11 cellular contexts compared by ENCODE assay signal in the genomic region with DNA sequence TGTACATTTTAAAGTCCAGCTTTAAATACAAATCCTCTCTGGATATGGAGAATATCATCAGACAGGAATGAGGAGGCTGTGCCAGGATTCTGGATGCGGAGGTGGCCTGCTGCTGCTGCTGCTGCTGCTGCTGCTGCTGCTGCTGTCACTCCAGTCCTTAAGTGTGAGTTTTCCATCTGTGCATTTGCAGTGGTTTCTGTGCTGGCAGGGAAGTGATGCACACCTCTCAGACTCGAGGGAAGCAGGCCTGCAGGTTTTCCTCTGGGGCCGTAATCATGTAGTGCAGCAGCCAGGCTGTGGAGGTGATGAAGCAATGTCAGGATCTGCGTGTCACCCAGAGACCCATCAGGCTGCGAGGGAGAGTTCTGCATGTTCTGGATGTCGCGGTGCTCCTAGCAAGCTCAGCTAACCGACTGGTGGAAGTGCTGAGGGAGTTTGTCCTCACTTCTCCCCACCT. TPM values are rescaled to one million over a fixed set of nuclear protein-coding genes. Genes with fewer than 3 reads are reported as not detected.
DNase-seq lines count a peak whose midpoint lies in the region; ATAC-seq and TF ChIP-seq lines count a peak whose summit lies in the region.
"Had no signal": no experiment of that assay in that cellular context is flagged by ENCODE, and none has a peak within 500 bp of the region (broad histone marks: within the 10 kb centered on the region; RNA-seq: fewer than 3 reads in every experiment).

No MANE protein-coding gene starts in this region.

- peak; percentile 17 for DNase-seq in DMS53 treated with DMSO at 0.1 percent for 48 hours (lab: John Stamatoyannopoulos, UW; ENCODE audit: unreplicated experiment)
- DNase-seq in NCI-H1694 treated with DMSO at 0.1 percent for 48 hours (lab: John Stamatoyannopoulos, UW) = peak; percentile 48
- DNase-seq in naive thymus-derived CD4-positive, alpha-beta T cell = peak in 1 of 9 donors; percentile 19
- no peak for DNase-seq in foreskin fibroblast
- DNase-seq in NCI-H1417 treated with DMSO at 0.1 percent for 48 hours (lab: John Stamatoyannopoulos, UW) = no peak
- DNase-seq in SIG-M5 treated with dmso at 0.1 percent for 504 hours (lab: John Stamatoyannopoulos, UW; ENCODE audit: unreplicated experiment) = no peak
- DNase-seq: activated effector memory CD4-positive, alpha-beta T cell treated with anti-CD3 and anti-CD28 coated beads, Interleukin-2, amount 50 U/mL, for 16 hours; sigmoid colon had no signal

- H3K4me1 Mint-ChIP-seq in naive thymus-derived CD4-positive, alpha-beta T cell = peaks cover 0 to 9% (median 8%) of the 10 kb centered on the region in 7 donors

- no peak for ATAC-seq in naive thymus-derived CD4-positive, alpha-beta T cell
- ATAC-seq in SK-N-SH treated with all-trans-retinoic acid at 6 μM for 48 hours = no peak

- H3K4me3 Mint-ChIP-seq in naive thymus-derived CD4-positive, alpha-beta T cell = peak overlapping the region in 7 of 10 donors; percentile 2 to 86 (median 72)

- H3K27me3 ChIP-seq in naive thymus-derived CD4-positive, alpha-beta T cell (ENCODE audit: control insufficient read depth in 2 of 2, insufficient read depth in 2 of 2, low read length in 2 of 2) = no peaks in the 10 kb centered on the region
- H3K27me3 ChIP-seq: sigmoid colon had no signal

- intact Hi-C loops in naive thymus-derived CD4-positive, alpha-beta T cell (cut with micrococcal nuclease) = loop anchor here (1.0 to 10.0 kb wide), 5 partner anchors 153 to 1420 kb away; no protein-coding TSS in a partner anchor

- H3K9me3 ChIP-seq in naive thymus-derived CD4-positive, alpha-beta T cell (ENCODE audit: control insufficient read depth in 2 of 3, low read length in 3 of 3) = no peaks in the 10 kb centered on the region
- H3K9me3 ChIP-seq: HAP-1, sigmoid colon had no signal

- H3K27ac Mint-ChIP-seq in naive thymus-derived CD4-positive, alpha-beta T cell = peak overlapping the region in 4 of 9 donors; percentile 23 to 77 (median 52)

- no peak overlapping the region for H3K4me3 ChIP-seq in naive thymus-derived CD4-positive, alpha-beta T cell (ENCODE audit: low read length)
- no peak overlapping the region for H3K4me3 ChIP-seq in foreskin fibroblast (ENCODE audit: low read depth in 1 of 2, low read length in 2 of 2)
- H3K4me3 ChIP-seq: HAP-1, sigmoid colon had no signal

- H3K9me3 Mint-ChIP-seq in naive thymus-derived CD4-positive, alpha-beta T cell = no peaks in the 10 kb centered on the region

- H3K4me1 ChIP-seq in naive thymus-derived CD4-positive, alpha-beta T cell (ENCODE audit: control insufficient read depth in 2 of 2, insufficient read depth in 2 of 2, low read length in 2 of 2) = no peaks in the 10 kb centered on the region
- H3K4me1 ChIP-seq: HAP-1 had no signal

- no peak for TF ChIP-seq CTCF in foreskin fibroblast (IDR thresholded peaks at IDR 0.05; ENCODE audit: low read depth, low read length)

- H3K36me3 Mint-ChIP-seq in naive thymus-derived CD4-positive, alpha-beta T cell = no peaks in the 10 kb centered on the region

- peak overlapping the region; percentile 9 for H3K27ac ChIP-seq in angular gyrus (ENCODE audit: low read depth, low read length)
- H3K27ac ChIP-seq in naive thymus-derived CD4-positive, alpha-beta T cell (ENCODE audit: low read depth, low read length) = no peak overlapping the region

- H3K36me3 ChIP-seq in naive thymus-derived CD4-positive, alpha-beta T cell (ENCODE audit: control insufficient read depth in 2 of 3, insufficient read depth in 3 of 3, low read length in 3 of 3) = no peaks in the 10 kb centered on the region
- H3K36me3 ChIP-seq: HAP-1, sigmoid colon had no signal

- CTCF ChIA-PET in naive thymus-derived CD4-positive, alpha-beta T cell (lab: Charles Lee) = interaction anchor here (1.1 kb wide), 1 partner anchor 509 kb away, joined by 3 read pairs; no protein-coding TSS in a partner anchor

- POLR2A ChIA-PET in naive thymus-derived CD4-positive, alpha-beta T cell (lab: Charles Lee) = no interaction called here

- peaks cover 0 to 16% (median 7%) of the 10 kb centered on the region in 5 donors for H3K27me3 Mint-ChIP-seq in naive thymus-derived CD4-positive, alpha-beta T cell

TF ChIP-seq in SK-N-SH treated with all-trans-retinoic acid at 6 μM for 48 hours, 23 proteins besides CTCF, POLR2A, EP300 and RAD21:
- TF ChIP-seq TOX (CRISPR knock-in tag; IDR thresholded peaks at IDR 0.05; ENCODE audit: borderline replicate concordance) = no peak
- no peak for TF ChIP-seq ARNTL (CRISPR knock-in tag; IDR thresholded peaks at IDR 0.05; ENCODE audit: borderline replicate concordance, low read depth)
- no peak for TF ChIP-seq TCF4 (CRISPR knock-in tag; IDR thresholded peaks at IDR 0.05; ENCODE audit: borderline replicate concordance)
- TF ChIP-seq OSR1 (CRISPR knock-in tag; IDR thresholded peaks at IDR 0.05) = no peak
- no peak for TF ChIP-seq ZFP30 (CRISPR knock-in tag; IDR thresholded peaks at IDR 0.05)
- TF ChIP-seq SNAI2 (CRISPR knock-in tag; IDR thresholded peaks at IDR 0.05) = no peak
- TF ChIP-seq CREB5 (CRISPR knock-in tag; IDR thresholded peaks at IDR 0.05; ENCODE audit: low read depth) = no peak
- TF ChIP-seq RARB (CRISPR knock-in tag; IDR thresholded peaks at IDR 0.05) = no peak
- no peak for TF ChIP-seq CSDC2 (CRISPR knock-in tag; IDR thresholded peaks at IDR 0.05)
- TF ChIP-seq POU6F1 (CRISPR knock-in tag; IDR thresholded peaks at IDR 0.05; ENCODE audit: borderline replicate concordance, low read depth) = no peak
- no peak for TF ChIP-seq GLIS3 (CRISPR knock-in tag; IDR thresholded peaks at IDR 0.05)

RNA-seq across cellular contexts. Expression of gene CFAP61, which starts 32.0 kb away (rescaled TPM):
- not detected for total RNA-seq in naive thymus-derived CD4-positive, alpha-beta T cell
- polyA plus RNA-seq in naive thymus-derived CD4-positive, alpha-beta T cell = not detected

RNA-seq across cellular contexts. Expression of gene CRNKL1, which starts 32.1 kb away (rescaled TPM):
- total RNA-seq in naive thymus-derived CD4-positive, alpha-beta T cell = 10 to 100 TPM; 17.4 to 32.1 (median 21.6) TPM
- polyA plus RNA-seq in naive thymus-derived CD4-positive, alpha-beta T cell = 10 to 100 TPM in 1 of 2 donors, 1 to 10 TPM in 1; 9.1 to 15.6 TPM

Comparison
In these comparisons a context has a peak if more than half of its experiments do, and no peak if none do; other contexts are left out.
1. DNase-seq: peak in DMS53 treated with DMSO at 0.1 percent for 48 hours (single experiment) and NCI-H1694 treated with DMSO at 0.1 percent for 48 hours (single experiment); none in foreskin fibroblast (0 of 2), NCI-H1417 treated with DMSO at 0.1 percent for 48 hours (single experiment) and SIG-M5 treated with dmso at 0.1 percent for 504 hours (single experiment).